In genomic region chr1:229452956-229453801, GRCh38 we compare ENCODE assay signal across 8 cellular contexts. TPM values are rescaled to one million over a fixed set of nuclear protein-coding genes. Genes with fewer than 3 reads are reported as not detected.
DNase-seq lines count a peak whose midpoint lies in the region; ATAC-seq and TF ChIP-seq lines count a peak whose summit lies in the region.
"Had no signal": no experiment of that assay in that cellular context is flagged by ENCODE, and none has a peak within 500 bp of the region (broad histone marks: within the 10 kb centered on the region; RNA-seq: fewer than 3 reads in every experiment).

No MANE protein-coding gene starts in this region.

- in situ Hi-C loops in mammary epithelial cell (cut with MboI; ENCODE audit: low sequenced_read_pairs in 2 of 2): no loop called here

- BruUV-seq in mammary epithelial cell (replicated peaks; lab: Mats Ljungman, UMichigan): no TSS peak

- no peaks in the 10 kb centered on the region for H3K9me3 ChIP-seq in mammary epithelial cell (replicated peaks; ENCODE audit: insufficient read depth, low read length)
- H3K9me3 ChIP-seq in parathyroid adenoma (ENCODE audit: control insufficient read depth, low read length): no peaks in the 10 kb centered on the region
- H3K9me3 ChIP-seq: SJSA1 had no signal

- no peak overlapping the region for H3K4me3 Mint-ChIP-seq in naive thymus-derived CD8-positive, alpha-beta T cell

- H3K27ac Mint-ChIP-seq in naive thymus-derived CD8-positive, alpha-beta T cell: peak overlapping the region in 1 of 10 donors; percentile 52

- H3K4me3 ChIP-seq in GM12865 (ENCODE audit: low read depth, low read length) (no peak overlapping the region), mammary epithelial cell (replicated peaks in 1 of 3; ENCODE audit: insufficient read depth in 1 of 3, low read depth in 2 of 3, low read length in 3 of 3) (no peak overlapping the region), parathyroid adenoma (ENCODE audit: low read depth, low read length) (peak overlapping the region; percentile 25)
- H3K4me3 ChIP-seq: SJSA1 had no signal

- no peak overlapping the region for H3K9ac ChIP-seq in mammary epithelial cell (ENCODE audit: insufficient read depth, low read length)
- no peak overlapping the region for H3K9ac ChIP-seq in parathyroid adenoma

- H3K79me2 ChIP-seq in mammary epithelial cell (ENCODE audit: insufficient read depth, low read length): no peaks in the 10 kb centered on the region
- no peaks in the 10 kb centered on the region for H3K79me2 ChIP-seq in parathyroid adenoma

- H3K4me2 ChIP-seq in mammary epithelial cell (ENCODE audit: insufficient read depth, low read depth, low read length) (no peak overlapping the region), parathyroid adenoma (ENCODE audit: low read length) (no peak overlapping the region)

- POLR2A ChIA-PET in naive thymus-derived CD8-positive, alpha-beta T cell (lab: Charles Lee): no interaction called here

- H3K36me3 ChIP-seq in mammary epithelial cell (ENCODE audit: insufficient read depth, low read length): peaks cover 24% of the 10 kb centered on the region
- H3K36me3 ChIP-seq in parathyroid adenoma (ENCODE audit: control insufficient read depth, insufficient read depth, low read length): peaks cover 2% of the 10 kb centered on the region

- no peaks in the 10 kb centered on the region for H3K4me1 Mint-ChIP-seq in naive thymus-derived CD8-positive, alpha-beta T cell

- dilution Hi-C loops in mammary epithelial cell (cut with HindIII; ENCODE audit: low sequenced_read_pairs): no loop called here

- DNase-seq in GM12865 (ENCODE audit: low read depth) (peak; percentile 14), MV-4-11 (lab: John Stamatoyannopoulos, UW) (peak; percentile 19), mammary epithelial cell (no peak), superior temporal gyrus (ENCODE audit: extremely low spot score) (no peak)
- DNase-seq in naive thymus-derived CD8-positive, alpha-beta T cell: no peak

- H3K27ac ChIP-seq in mammary epithelial cell (ENCODE audit: insufficient read depth, low read depth, low read length): no peak overlapping the region
- no peak overlapping the region for H3K27ac ChIP-seq in parathyroid adenoma
- H3K27ac ChIP-seq: SJSA1 had no signal

- H3K27me3 Mint-ChIP-seq in naive thymus-derived CD8-positive, alpha-beta T cell: no peaks in the 10 kb centered on the region

- no peaks in the 10 kb centered on the region for H3K27me3 ChIP-seq in mammary epithelial cell (ENCODE audit: insufficient read depth, low read length)
- H3K27me3 ChIP-seq in parathyroid adenoma (ENCODE audit: control insufficient read depth, insufficient read depth, low read length): no peaks in the 10 kb centered on the region
- H3K27me3 ChIP-seq: SJSA1 had no signal

- TF ChIP-seq CTCF in GM12865 (IDR thresholded peaks at IDR 0.05; ENCODE audit: insufficient read depth, low read depth, low read length, missing control alignments): peak; percentile 20
- peak; percentile 55 to 78 for TF ChIP-seq CTCF in mammary epithelial cell (conservative IDR thresholded peaks at IDR 0.05 in 1 of 2, IDR thresholded peaks at IDR 0.05 in 1 of 2; ENCODE audit: extremely low read depth in 1 of 2, insufficient read depth in 1 of 2, low read depth in 1 of 2, low read length in 2 of 2)
- TF ChIP-seq CTCF in parathyroid adenoma (IDR thresholded peaks at IDR 0.05): no peak

- WGBS in mammary epithelial cell (ENCODE audit: low coverage, missing lambda C conversion rate): 96% methylated on average over 5 of the region's 5 CpGs

- H2AFZ ChIP-seq in mammary epithelial cell (ENCODE audit: low read depth, low read length) (no peak overlapping the region), parathyroid adenoma (no peak overlapping the region)

- H3K4me1 ChIP-seq in mammary epithelial cell (ENCODE audit: insufficient read depth, low read length): no peaks in the 10 kb centered on the region
- no peaks in the 10 kb centered on the region for H3K4me1 ChIP-seq in parathyroid adenoma
- H3K4me1 ChIP-seq: SJSA1 had no signal

- ATAC-seq in HG03432 (IDR thresholded peaks at IDR 0.05; ENCODE audit: unreplicated experiment): no peak
- no peak for ATAC-seq in naive thymus-derived CD8-positive, alpha-beta T cell

- H4K20me1 ChIP-seq in mammary epithelial cell (ENCODE audit: insufficient read depth, low read length): no peaks in the 10 kb centered on the region

- CTCF ChIA-PET in mammary epithelial cell (lab: Charles Lee; ENCODE audit: low non-redundant PET): no interaction called here

- peaks cover 0 to 85% (median 24%) of the 10 kb centered on the region in 3 donors for H3K36me3 Mint-ChIP-seq in naive thymus-derived CD8-positive, alpha-beta T cell

- H3K9me3 Mint-ChIP-seq in naive thymus-derived CD8-positive, alpha-beta T cell: no peaks in the 10 kb centered on the region

- intact Hi-C loops in mammary epithelial cell (cut with micrococcal nuclease): loop anchor here (1.0 kb wide), 1 partner anchor 195 kb away; no protein-coding TSS in a partner anchor

RNA-seq across cellular contexts. Expression of gene ACTA1, which starts 19.3 kb away (rescaled TPM):
- 10 to 100 TPM in 1 of 2 donors, not detected in 1; 10.8 TPM for total RNA-seq in mammary epithelial cell
- polyA plus RNA-seq in mammary epithelial cell: not detected
- polyA minus RNA-seq in mammary epithelial cell: not detected
- total RNA-seq in naive thymus-derived CD8-positive, alpha-beta T cell: under 1 TPM; 0.34 to 0.36 TPM
- not detected for polyA plus RNA-seq in naive thymus-derived CD8-positive, alpha-beta T cell
- total RNA-seq: SJSA1 had no signal

RNA-seq across cellular contexts. Expression of gene NUP133, which starts 55.0 kb away (rescaled TPM):
- total RNA-seq in mammary epithelial cell: 10 to 100 TPM; 28.8 to 34.8 TPM
- 11.7 TPM for polyA plus RNA-seq in mammary epithelial cell
- 19.2 TPM for polyA minus RNA-seq in mammary epithelial cell
- total RNA-seq in naive thymus-derived CD8-positive, alpha-beta T cell: 10 to 100 TPM; 44.0 to 46.2 TPM
- polyA plus RNA-seq in naive thymus-derived CD8-positive, alpha-beta T cell: 10 to 100 TPM; 14.5 to 17.7 (median 15.5) TPM

Comparison
In these comparisons a context has a peak if more than half of its experiments do, and no peak if none do; other contexts are left out.
1. DNase-seq: peak in GM12865 (single experiment) and MV-4-11 (single experiment); none in mammary epithelial cell (single experiment), superior temporal gyrus (single experiment) and naive thymus-derived CD8-positive, alpha-beta T cell (0 of 10).